8 cellular contexts compared by ENCODE assay signal in the genomic region with DNA sequence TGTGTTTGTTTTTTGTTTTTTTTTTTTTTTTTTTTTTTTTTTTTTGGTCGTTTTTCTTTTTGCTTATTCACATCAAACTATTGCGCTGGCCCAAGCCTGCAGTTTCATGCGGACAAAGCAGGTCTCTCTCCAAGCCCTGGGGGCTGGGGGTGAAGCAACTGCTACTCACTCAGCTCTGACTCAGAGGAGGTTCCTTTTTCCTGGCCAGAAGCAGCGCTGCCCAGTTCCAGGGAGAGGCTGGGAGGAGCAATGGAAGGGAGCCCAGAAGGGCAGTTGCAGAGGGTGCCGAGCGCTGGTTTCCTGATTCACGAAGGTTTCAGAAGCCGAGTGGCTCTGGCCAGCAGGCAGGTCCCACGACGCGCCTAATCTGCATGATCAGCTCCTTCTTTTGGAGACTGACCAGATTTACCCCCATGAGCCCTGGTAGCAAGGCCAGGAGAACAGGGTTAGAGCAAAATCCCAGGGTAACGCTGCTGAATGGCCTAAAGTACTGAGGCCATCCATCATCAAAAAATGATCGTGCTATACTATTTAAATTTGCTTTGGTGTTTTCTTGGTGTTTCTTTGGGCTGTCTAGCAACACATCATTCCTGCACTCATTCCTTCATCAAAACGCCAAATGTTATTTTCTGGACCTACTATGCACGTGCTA.
DNase-seq lines count a peak whose midpoint lies in the region; ATAC-seq and TF ChIP-seq lines count a peak whose summit lies in the region.

No MANE protein-coding gene starts in this region.

- H3K27ac Mint-ChIP-seq in activated T-helper 17 cell treated with anti-CD3 and anti-CD28 coated beads, Interleukin-2, amount 50 U/mL, for 72 hours: no peak overlapping the region

- H3K36me3 ChIP-seq in adrenal gland (replicated peaks in 1 of 2) (no peaks in the 10 kb centered on the region), heart left ventricle (no peaks in the 10 kb centered on the region), rectal smooth muscle tissue (ENCODE audit: control insufficient read depth, insufficient read depth, low read length) (no peaks in the 10 kb centered on the region)

- no peak overlapping the region for H3K27ac ChIP-seq in adrenal gland
- peak overlapping the region in 6 of 12 donors; percentile 31 to 80 (median 47) for H3K27ac ChIP-seq in heart left ventricle
- H3K27ac ChIP-seq in rectal smooth muscle tissue (ENCODE audit: low read depth, low read length): peak overlapping the region; percentile 57

- H3K9me3 ChIP-seq in adrenal gland (replicated peaks in 1 of 3) (no peaks in the 10 kb centered on the region), heart left ventricle (peaks cover 0 to 5% (median 0%) of the 10 kb centered on the region in 12 donors)

- TF ChIP-seq POLR2A in adrenal gland (IDR thresholded peaks at IDR 0.05): no peak
- TF ChIP-seq POLR2A in heart left ventricle (IDR thresholded peaks at IDR 0.05): no peak

- TF ChIP-seq CTCF in adrenal gland (IDR thresholded peaks at IDR 0.05): no peak
- no peak for TF ChIP-seq CTCF in heart left ventricle (IDR thresholded peaks at IDR 0.05)

- 43 to 59% (median 52%) methylated on average over 10 to 15 of the region's 15 CpGs for WGBS in adrenal gland, 4 donors
- WGBS in heart left ventricle, 4 donors: 40 to 46% (median 42%) methylated on average over 14 to 15 of the region's 15 CpGs

- H3K4me1 ChIP-seq in adrenal gland (replicated peaks in 1 of 2): no peaks in the 10 kb centered on the region
- peaks cover 0 to 15% (median 0%) of the 10 kb centered on the region in 12 donors for H3K4me1 ChIP-seq in heart left ventricle
- H3K4me1 ChIP-seq in rectal smooth muscle tissue (ENCODE audit: control insufficient read depth, insufficient read depth, low read length): no peaks in the 10 kb centered on the region

- H3K4me3 ChIP-seq in adrenal gland: no peak overlapping the region
- H3K4me3 ChIP-seq in heart left ventricle: peak overlapping the region in 3 of 12 donors; percentile 34 to 58 (median 48)
- no peak overlapping the region for H3K4me3 ChIP-seq in rectal smooth muscle tissue (ENCODE audit: low read length)

- intact Hi-C loops in adrenal gland (cut with DNase I): no loop called here
- intact Hi-C loops in heart left ventricle (cut with DNase I): loop anchor here in 1 of 10 donors (5.0 kb wide), 1 partner anchor 566 kb away; no protein-coding TSS in a partner anchor

- H3K4me3 Mint-ChIP-seq in activated T-helper 17 cell treated with anti-CD3 and anti-CD28 coated beads, Interleukin-2, amount 50 U/mL, for 72 hours: no peak overlapping the region

- H3K4me1 Mint-ChIP-seq in activated T-helper 17 cell treated with anti-CD3 and anti-CD28 coated beads, Interleukin-2, amount 50 U/mL, for 72 hours: no peaks in the 10 kb centered on the region

- DNase-seq in GM03348 (ENCODE audit: low spot score) (peak; percentile 96), adrenal gland (peak; percentile 49 to 86 (median 66)), heart left ventricle (peak; percentile 69 to 89 (median 83)), UCSD-AML1 (lab: John Stamatoyannopoulos, UW; ENCODE audit: unreplicated experiment) (no peak), NCI-H524 (lab: John Stamatoyannopoulos, UW) (no peak)

- peak; percentile 93 to 99 (median 97) for ATAC-seq in heart left ventricle
- no peak for ATAC-seq in activated T-helper 17 cell treated with anti-CD3 and anti-CD28 coated beads, Interleukin-2, amount 50 U/mL, for 72 hours (replicated peaks)
- no peak for ATAC-seq in HG02798 (IDR thresholded peaks at IDR 0.05; ENCODE audit: poor library complexity, unreplicated experiment)

- no peaks in the 10 kb centered on the region for H3K36me3 Mint-ChIP-seq in activated T-helper 17 cell treated with anti-CD3 and anti-CD28 coated beads, Interleukin-2, amount 50 U/mL, for 72 hours (ENCODE audit: low read depth)

- peaks cover 3% of the 10 kb centered on the region for H3K27me3 Mint-ChIP-seq in activated T-helper 17 cell treated with anti-CD3 and anti-CD28 coated beads, Interleukin-2, amount 50 U/mL, for 72 hours

- no peak overlapping the region for H3K9ac ChIP-seq in rectal smooth muscle tissue (ENCODE audit: low read length)

- H3K9me3 Mint-ChIP-seq in activated T-helper 17 cell treated with anti-CD3 and anti-CD28 coated beads, Interleukin-2, amount 50 U/mL, for 72 hours: peaks cover 4% of the 10 kb centered on the region

- H3K27me3 ChIP-seq in adrenal gland: no peaks in the 10 kb centered on the region
- H3K27me3 ChIP-seq in heart left ventricle: no peaks in the 10 kb centered on the region
- no peaks in the 10 kb centered on the region for H3K27me3 ChIP-seq in rectal smooth muscle tissue (ENCODE audit: control insufficient read depth, insufficient read depth, low read length)

Comparison
In these comparisons a context has a peak if more than half of its experiments do, and no peak if none do; other contexts are left out.
1. DNase-seq: peak in GM03348 (single experiment), adrenal gland (7 of 7) and heart left ventricle (5 of 5); none in UCSD-AML1 (single experiment) and NCI-H524 (0 of 2).
2. ATAC-seq: peak in heart left ventricle (4 of 4); none in activated T-helper 17 cell treated with anti-CD3 and anti-CD28 coated beads, Interleukin-2, amount 50 U/mL, for 72 hours (single experiment) and HG02798 (single experiment).